Comparison of ENCODE assay signal across 15 cellular contexts in the genomic region with DNA sequence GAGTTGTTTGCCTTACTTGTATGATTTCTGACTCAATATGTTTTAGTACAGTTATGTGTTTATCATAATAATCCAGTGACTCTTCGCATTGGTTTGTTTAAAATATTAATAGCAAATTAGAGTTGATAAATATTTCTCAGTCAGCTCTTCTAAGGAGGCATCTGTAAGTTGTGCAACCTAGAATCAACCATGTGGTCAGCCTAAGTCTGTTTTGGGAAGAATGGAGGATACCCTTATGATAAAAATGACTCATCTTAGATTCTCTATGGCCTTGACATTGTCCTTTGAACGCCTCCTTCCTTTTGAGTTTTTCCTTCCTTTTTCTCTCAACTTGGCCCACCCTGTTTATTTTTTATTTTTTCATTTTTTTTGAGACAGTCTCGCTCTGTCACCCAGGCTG.
"Had no signal": no experiment of that assay in that cellular context is flagged by ENCODE, and none has a peak within 500 bp of the region (broad histone marks: within the 10 kb centered on the region; RNA-seq: fewer than 3 reads in every experiment).

No MANE protein-coding gene starts in this region.

- H3K27me3 ChIP-seq: neutrophil, tibial artery, vagina had no signal

- H3K4me3 ChIP-seq: skin epidermis, tibial artery, vagina had no signal

- H3K4me1 ChIP-seq: tibial artery, vagina had no signal

- H3K9me3 ChIP-seq: neutrophil, tibial artery, vagina had no signal

- H3K9me3 Mint-ChIP-seq: activated CD8-positive, alpha-beta T cell treated with anti-CD3 and anti-CD28 coated beads for 36 hours; activated naive CD4-positive, alpha-beta T cell treated with anti-CD3 and anti-CD28 coated beads for 36 hours; effector memory CD8-positive, alpha-beta T cell; naive thymus-derived CD4-positive, alpha-beta T cell had no signal

- H3K4me3 Mint-ChIP-seq: activated CD8-positive, alpha-beta T cell treated with anti-CD3 and anti-CD28 coated beads for 36 hours; activated naive CD4-positive, alpha-beta T cell treated with anti-CD3 and anti-CD28 coated beads for 36 hours; effector memory CD8-positive, alpha-beta T cell; naive thymus-derived CD4-positive, alpha-beta T cell had no signal

- ATAC-seq: activated CD8-positive, alpha-beta T cell treated with anti-CD3 and anti-CD28 coated beads for 36 hours; effector memory CD8-positive, alpha-beta T cell; naive thymus-derived CD4-positive, alpha-beta T cell had no signal

- H3K27ac ChIP-seq: epithelial cell of prostate, neutrophil, skin epidermis, tibial artery, vagina had no signal

- H3K27ac Mint-ChIP-seq: activated CD8-positive, alpha-beta T cell treated with anti-CD3 and anti-CD28 coated beads for 36 hours; activated naive CD4-positive, alpha-beta T cell treated with anti-CD3 and anti-CD28 coated beads for 36 hours had no signal

- H3K27me3 Mint-ChIP-seq: activated CD8-positive, alpha-beta T cell treated with anti-CD3 and anti-CD28 coated beads for 36 hours; effector memory CD8-positive, alpha-beta T cell; naive thymus-derived CD4-positive, alpha-beta T cell had no signal

- DNase-seq: activated CD8-positive, alpha-beta memory T cell treated with anti-CD3 and anti-CD28 coated beads, Interleukin-2, amount 50 U/mL, for 4 hours; activated CD8-positive, alpha-beta T cell treated with anti-CD3 and anti-CD28 coated beads for 36 hours; activated naive CD4-positive, alpha-beta T cell treated with anti-CD3 and anti-CD28 coated beads for 36 hours; central memory CD4-positive, alpha-beta T cell; effector memory CD8-positive, alpha-beta T cell; glutamatergic neuron; mammary epithelial cell; naive thymus-derived CD4-positive, alpha-beta T cell; posterior cingulate gyrus; T-helper 2 cell; tibial artery had no signal
